8 cellular contexts compared by ENCODE assay signal in genomic region chr2:25673170-25674002, GRCh38. TPM values are rescaled to one million over a fixed set of nuclear protein-coding genes. Genes with fewer than 3 reads are reported as not detected.
DNase-seq lines count a peak whose midpoint lies in the region; ATAC-seq and TF ChIP-seq lines count a peak whose summit lies in the region.

Gene DTNB, minus strand, starts transcription at chr2:25673577. Its CDS starts 20,917 bp downstream, at chr2:25652660.

- intact Hi-C loops in left ventricle myocardium inferior (cut with micrococcal nuclease): no loop called here
- intact Hi-C loops in upper lobe of right lung (cut with DNase I): no loop called here

- no peak for TF ChIP-seq CTCF in GM23338 (conservative IDR thresholded peaks at IDR 0.05; ENCODE audit: low read depth in 2 of 2)
- no peak for TF ChIP-seq CTCF in left ventricle myocardium inferior (IDR thresholded peaks at IDR 0.05; ENCODE audit: borderline replicate concordance)
- no peak for TF ChIP-seq CTCF in progenitor cell of endocrine pancreas (IDR thresholded peaks at IDR 0.05; ENCODE audit: unreplicated experiment)
- no peak for TF ChIP-seq CTCF in upper lobe of right lung (IDR thresholded peaks at IDR 0.05)

- H3K79me2 ChIP-seq in GM23338 (replicated peaks; ENCODE audit: insufficient read depth): peaks cover 42% of the 10 kb centered on the region

- ATAC-seq in GM23338: peak; percentile 60
- peak; percentile 57 for ATAC-seq in activated naive CD8-positive, alpha-beta T cell treated with anti-CD3 and anti-CD28 coated beads, Interleukin-2, amount 50 U/mL, for 24 hours
- ATAC-seq in upper lobe of right lung: peak; percentile 96

- H3K27me3 ChIP-seq in GM23338 (ENCODE audit: insufficient read depth) (peaks cover 23% of the 10 kb centered on the region), left ventricle myocardium inferior (ENCODE audit: low read depth) (no peaks in the 10 kb centered on the region), upper lobe of right lung (no peaks in the 10 kb centered on the region)

- H3K4me3 ChIP-seq in GM23338 (peak within 1 kb of the TSS; percentile 97), left ventricle myocardium inferior (peak within 1 kb of the TSS; percentile 93), upper lobe of right lung (peak within 1 kb of the TSS; percentile 80)

- H3K36me3 Mint-ChIP-seq in GM23338 (ENCODE audit: low read depth) (no peaks in the 10 kb centered on the region), progenitor cell of endocrine pancreas (ENCODE audit: insufficient read depth) (no peaks in the 10 kb centered on the region)
- no peaks in the 10 kb centered on the region for H3K36me3 Mint-ChIP-seq in activated naive CD8-positive, alpha-beta T cell treated with anti-CD3 and anti-CD28 coated beads, Interleukin-2, amount 50 U/mL, for 24 hours (ENCODE audit: low read depth)

- H3K9me3 Mint-ChIP-seq in GM23338 (no peaks in the 10 kb centered on the region), progenitor cell of endocrine pancreas (ENCODE audit: low read depth) (peaks cover 4% of the 10 kb centered on the region)
- no peaks in the 10 kb centered on the region for H3K9me3 Mint-ChIP-seq in activated naive CD8-positive, alpha-beta T cell treated with anti-CD3 and anti-CD28 coated beads, Interleukin-2, amount 50 U/mL, for 24 hours

- peak within 1 kb of the TSS; percentile 96 for H3K9ac ChIP-seq in ES-I3 (ENCODE audit: low read depth, low read length)

- H3K27ac ChIP-seq in GM23338 (ENCODE audit: low read depth): peak within 1 kb of the TSS; percentile 90; the same call in 1 of the 2 replicates
- H3K27ac ChIP-seq in left ventricle myocardium inferior (replicated peaks): peak within 1 kb of the TSS; percentile 89
- H3K27ac ChIP-seq in upper lobe of right lung: peak within 1 kb of the TSS; percentile 80

- H3K9me3 ChIP-seq in ES-I3 (ENCODE audit: control insufficient read depth, insufficient read depth, low read length) (no peaks in the 10 kb centered on the region), left ventricle myocardium inferior (replicated peaks) (no peaks in the 10 kb centered on the region), upper lobe of right lung (no peaks in the 10 kb centered on the region)

- H3K4me1 Mint-ChIP-seq in GM23338 (peaks cover 33% of the 10 kb centered on the region), progenitor cell of endocrine pancreas (ENCODE audit: low read depth) (peaks cover 9% of the 10 kb centered on the region)
- peaks cover 29% of the 10 kb centered on the region for H3K4me1 Mint-ChIP-seq in activated naive CD8-positive, alpha-beta T cell treated with anti-CD3 and anti-CD28 coated beads, Interleukin-2, amount 50 U/mL, for 24 hours

- peaks cover 14% of the 10 kb centered on the region for H3K27me3 Mint-ChIP-seq in GM23338 (ENCODE audit: insufficient read depth, low read depth, poor library complexity)
- peaks cover 2% of the 10 kb centered on the region for H3K27me3 Mint-ChIP-seq in activated naive CD8-positive, alpha-beta T cell treated with anti-CD3 and anti-CD28 coated beads, Interleukin-2, amount 50 U/mL, for 24 hours
- peaks cover 38% of the 10 kb centered on the region for H3K27me3 Mint-ChIP-seq in progenitor cell of endocrine pancreas

- H3K4me1 ChIP-seq in ES-I3 (ENCODE audit: insufficient read depth, low read length) (peaks cover 23% of the 10 kb centered on the region), GM23338 (ENCODE audit: insufficient read depth) (peaks cover 28% of the 10 kb centered on the region), left ventricle myocardium inferior (peaks cover 28% of the 10 kb centered on the region), upper lobe of right lung (peaks cover 9% of the 10 kb centered on the region)

- peak within 1 kb of the TSS; percentile 63 for H3K27ac Mint-ChIP-seq in GM23338
- peak within 1 kb of the TSS; percentile 48 for H3K27ac Mint-ChIP-seq in activated naive CD8-positive, alpha-beta T cell treated with anti-CD3 and anti-CD28 coated beads, Interleukin-2, amount 50 U/mL, for 24 hours
- H3K27ac Mint-ChIP-seq in progenitor cell of endocrine pancreas: peak within 1 kb of the TSS; percentile 49

- H3K4me2 ChIP-seq in GM23338: peak within 1 kb of the TSS; percentile 100

- H3K9me2 ChIP-seq in GM23338 (ENCODE audit: insufficient read depth): no peaks in the 10 kb centered on the region

- peak within 1 kb of the TSS; percentile 97 for H2AFZ ChIP-seq in GM23338

- H3K36me3 ChIP-seq in ES-I3 (ENCODE audit: insufficient read depth, low read length): no peaks in the 10 kb centered on the region
- H3K36me3 ChIP-seq in GM23338 (ENCODE audit: insufficient read depth): no peaks in the 10 kb centered on the region
- H3K36me3 ChIP-seq in left ventricle myocardium inferior: no peaks in the 10 kb centered on the region
- no peaks in the 10 kb centered on the region for H3K36me3 ChIP-seq in upper lobe of right lung

- peaks cover 13% of the 10 kb centered on the region; the same call in 1 of the 2 replicates for H3F3A ChIP-seq in GM23338 (replicated peaks; ENCODE audit: low read depth)

- DNase-seq in GM23338 (ENCODE audit: low spot score) (peak; percentile 85), LHCN-M2 (ENCODE audit: low read depth) (peak; percentile 63), T follicular helper cell (ENCODE audit: low read depth) (peak; percentile 74), left ventricle myocardium inferior (peak; percentile 82), progenitor cell of endocrine pancreas (ENCODE audit: low spot score, unreplicated experiment) (peak; percentile 73), upper lobe of right lung (peak; percentile 90)
- DNase-seq in activated naive CD8-positive, alpha-beta T cell treated with anti-CD3 and anti-CD28 coated beads, Interleukin-2, amount 50 U/mL, for 24 hours: peak; percentile 74

- H4K20me1 ChIP-seq in GM23338 (replicated peaks; ENCODE audit: insufficient read depth): 0 out of 2 replicates have a peak, but pooled peaks cover 10% of the 10 kb centered on the region

- H3K4me3 Mint-ChIP-seq in GM23338 (peak within 1 kb of the TSS; percentile 85), progenitor cell of endocrine pancreas (ENCODE audit: low read depth) (peak within 1 kb of the TSS; percentile 81)
- H3K4me3 Mint-ChIP-seq in activated naive CD8-positive, alpha-beta T cell treated with anti-CD3 and anti-CD28 coated beads, Interleukin-2, amount 50 U/mL, for 24 hours: peak within 1 kb of the TSS; percentile 83

TF ChIP-seq in GM23338, 12 proteins besides CTCF, POLR2A, EP300 and RAD21 (continues in another document):
- peak; percentile 73 for TF ChIP-seq POLR2AphosphoS5 (IDR thresholded peaks at IDR 0.05; ENCODE audit: low read depth)
- no peak for TF ChIP-seq EZH2phosphoT487 (IDR thresholded peaks at IDR 0.05; ENCODE audit: unreplicated experiment)
- TF ChIP-seq REST (IDR thresholded peaks at IDR 0.05; ENCODE audit: unreplicated experiment): no peak

RNA-seq across cellular contexts. Expression of gene DTNB, which starts in this region (rescaled TPM):
- total RNA-seq in GM23338 (2014; rRNA removed; shearing (Covaris generic)): 22.1 and 27.5 TPM in 2 replicates
- 29.4 and 32.1 TPM in 2 replicates for polyA plus RNA-seq in GM23338 (2016; fragmentation: Nextera tagmentation; extraction: Ambion mirVana)
- total RNA-seq in LHCN-M2 (2014; rRNA removed): 6.7 and 11.3 TPM in 2 replicates
- 6.2 TPM for polyA plus RNA-seq in LHCN-M2 (2012)
- total RNA-seq in left ventricle myocardium inferior: 4.5 TPM
- total RNA-seq in progenitor cell of endocrine pancreas: 26.6 and 29.3 TPM in 2 replicates
- total RNA-seq in upper lobe of right lung: 18.1 TPM

Comparison
In these comparisons a context has a peak if more than half of its experiments do, and no peak if none do; other contexts are left out.
1. Peak in every context shown above with its lines: DNase-seq, ATAC-seq, H3K4me3 ChIP-seq and H3K27ac ChIP-seq.